ENCODE assay signal across 12 cellular contexts in genomic region chr17:35011671-35012216, GRCh38. TPM values are rescaled to one million over a fixed set of nuclear protein-coding genes. Genes with fewer than 3 reads are reported as not detected.
DNase-seq lines count a peak whose midpoint lies in the region; ATAC-seq, FAIRE-seq and TF ChIP-seq lines count a peak whose summit lies in the region.
"Had no signal": no experiment of that assay in that cellular context is flagged by ENCODE, and none has a peak within 500 bp of the region (broad histone marks: within the 10 kb centered on the region; RNA-seq: fewer than 3 reads in every experiment).

No MANE protein-coding gene starts in this region.

- no peak overlapping the region for H3K9ac ChIP-seq in HepG2 (ENCODE audit: insufficient read depth, low read depth, low read length)
- H3K9ac ChIP-seq: BLaER1 treated with 17β-estradiol and CSF1 and Interleukin-3, amounts not matched to agents 10 nM and 100 nM had no signal

- H3K27ac ChIP-seq in GM23338 (ENCODE audit: low read depth): no peak overlapping the region
- H3K27ac ChIP-seq in Panc1 (ENCODE audit: low read length): no peak overlapping the region
- H3K27ac ChIP-seq in HepG2 (ENCODE audit: extremely low read length, insufficient read depth, low read length): no peak overlapping the region
- no peak overlapping the region for H3K27ac ChIP-seq in uterus
- H3K27ac ChIP-seq: BLaER1 treated with 17β-estradiol and CSF1 and Interleukin-3, amounts not matched to agents 10 nM and 100 nM; RWPE1; transverse colon had no signal

- H3K79me2 ChIP-seq in GM23338 (replicated peaks; ENCODE audit: insufficient read depth) (no peaks in the 10 kb centered on the region), HepG2 (ENCODE audit: insufficient read depth, low read length) (no peaks in the 10 kb centered on the region)

- H3K9me3 ChIP-seq in Caco-2: no peaks in the 10 kb centered on the region
- H3K9me3 ChIP-seq in Panc1 (ENCODE audit: control insufficient read depth, insufficient read depth, low read depth, low read length): no peaks in the 10 kb centered on the region
- no peaks in the 10 kb centered on the region for H3K9me3 ChIP-seq in HepG2 (ENCODE audit: low read length)
- H3K9me3 ChIP-seq in uterus: no peaks in the 10 kb centered on the region
- H3K9me3 ChIP-seq: BLaER1 treated with 17β-estradiol and CSF1 and Interleukin-3, amounts not matched to agents 10 nM and 100 nM; transverse colon had no signal

- TF ChIP-seq RAD21 in HepG2 (CRISPR knock-in tag; IDR thresholded peaks at IDR 0.05): no peak

- TF ChIP-seq CTCF in Caco-2 (IDR thresholded peaks at IDR 0.05; ENCODE audit: insufficient read depth in 1 of 2, low read depth in 1 of 2, low read length in 1 of 2, severe bottlenecking in 1 of 2, unreplicated experiment in 1 of 2) (no peak), GM23338 (conservative IDR thresholded peaks at IDR 0.05; ENCODE audit: low read depth in 2 of 2) (no peak), Panc1 (IDR thresholded peaks at IDR 0.05) (no peak), HepG2 (CRISPR knock-in tag; IDR thresholded peaks at IDR 0.05) (no peak), uterus (IDR thresholded peaks at IDR 0.05) (no peak)

- ATAC-seq in GM23338 (peak; percentile 32), Panc1 (no peak), HepG2 (no peak), GM18873 (IDR thresholded peaks at IDR 0.05; ENCODE audit: low FRiP score, unreplicated experiment) (no peak)
- ATAC-seq: activated CD4-positive, CD25-positive, alpha-beta regulatory T cell treated with anti-CD3 and anti-CD28 coated beads, Interleukin-2, amount 50 U/mL, for 24 hours had no signal

- H2AFZ ChIP-seq in GM23338: no peak overlapping the region
- H2AFZ ChIP-seq in HepG2 (ENCODE audit: low read length): no peak overlapping the region

- H3F3A ChIP-seq in GM23338 (replicated peaks; ENCODE audit: low read depth): no peaks in the 10 kb centered on the region

- intact Hi-C loops in Caco-2 (cut with micrococcal nuclease; ENCODE audit: unreplicated experiment) (no loop called here), Panc1 (cut with micrococcal nuclease; ENCODE audit: unreplicated experiment) (no loop called here), HepG2 (cut with micrococcal nuclease; ENCODE audit: unreplicated experiment) (no loop called here), uterus (cut with DNase I; ENCODE audit: low total_unique reads) (no loop called here)

- H4K20me1 ChIP-seq in GM23338 (replicated peaks; ENCODE audit: insufficient read depth) (peaks cover 3% of the 10 kb centered on the region), HepG2 (ENCODE audit: insufficient read depth, low read length) (no peaks in the 10 kb centered on the region)

- TF ChIP-seq POLR2A in HepG2 (IDR thresholded peaks at IDR 0.05; ENCODE audit: insufficient read depth in 1 of 2, low read depth in 2 of 2, low read length in 2 of 2): no peak
- TF ChIP-seq POLR2A in uterus (IDR thresholded peaks at IDR 0.05): no peak

- H3K4me1 Mint-ChIP-seq in Caco-2 (ENCODE audit: low read depth, unreplicated experiment): peaks cover 7% of the 10 kb centered on the region
- peaks cover 17% of the 10 kb centered on the region for H3K4me1 Mint-ChIP-seq in GM23338

- no peak overlapping the region for H3K4me2 ChIP-seq in GM23338
- no peak overlapping the region for H3K4me2 ChIP-seq in HepG2 (ENCODE audit: low read depth, low read length)
- H3K4me2 ChIP-seq: BLaER1 treated with 17β-estradiol and CSF1 and Interleukin-3, amounts not matched to agents 10 nM and 100 nM had no signal

- H3K27me3 ChIP-seq in Caco-2 (replicated peaks; ENCODE audit: control insufficient read depth, insufficient read depth, low read length) (no peaks in the 10 kb centered on the region), GM23338 (ENCODE audit: insufficient read depth) (no peaks in the 10 kb centered on the region), Panc1 (ENCODE audit: control insufficient read depth, insufficient read depth, low read length) (no peaks in the 10 kb centered on the region), HepG2 (ENCODE audit: control insufficient read depth in 1 of 2, insufficient read depth in 2 of 2, low read length in 2 of 2) (no peaks in the 10 kb centered on the region), uterus (no peaks in the 10 kb centered on the region)
- H3K27me3 ChIP-seq: BLaER1 treated with 17β-estradiol and CSF1 and Interleukin-3, amounts not matched to agents 10 nM and 100 nM; transverse colon had no signal

- H3K36me3 ChIP-seq in Caco-2 (ENCODE audit: control insufficient read depth, insufficient read depth, low read length) (peaks cover 2% of the 10 kb centered on the region), GM23338 (ENCODE audit: insufficient read depth) (no peaks in the 10 kb centered on the region), Panc1 (ENCODE audit: control insufficient read depth, insufficient read depth, low read length) (no peaks in the 10 kb centered on the region; the same call in 1 of the 2 replicates), HepG2 (replicated peaks in 1 of 2; ENCODE audit: control insufficient read depth in 1 of 2, insufficient read depth in 2 of 2, low read length in 2 of 2) (peaks cover 33 to 66% of the 10 kb centered on the region in 2 experiments), uterus (no peaks in the 10 kb centered on the region)

- TF ChIP-seq EP300 in HepG2 (IDR thresholded peaks at IDR 0.05; ENCODE audit: low read depth in 2 of 2, low read length in 2 of 2): no peak
- TF ChIP-seq EP300 in HepG2 (CRISPR knock-in tag; IDR thresholded peaks at IDR 0.05; ENCODE audit: borderline replicate concordance): no peak

- DNase-seq in Caco-2: no peak
- DNase-seq in GM23338 (ENCODE audit: low spot score): no peak
- no peak for DNase-seq in Panc1 (ENCODE audit: low read depth, low spot score)
- no peak for DNase-seq in HepG2 (ENCODE audit: low spot score)
- DNase-seq in uterus: no peak
- DNase-seq in pons (ENCODE audit: low spot score): no peak
- DNase-seq: transverse colon had no signal

- H3K27ac Mint-ChIP-seq in Caco-2 (ENCODE audit: unreplicated experiment): no peak overlapping the region
- no peak overlapping the region for H3K27ac Mint-ChIP-seq in GM23338

- no peaks in the 10 kb centered on the region for H3K27me3 Mint-ChIP-seq in Caco-2 (ENCODE audit: insufficient read depth, unreplicated experiment)
- H3K27me3 Mint-ChIP-seq in GM23338 (ENCODE audit: insufficient read depth, low read depth, poor library complexity): peaks cover 8% of the 10 kb centered on the region

- H3K4me3 Mint-ChIP-seq in Caco-2 (ENCODE audit: unreplicated experiment): no peak overlapping the region
- no peak overlapping the region for H3K4me3 Mint-ChIP-seq in GM23338

- CTCF ChIA-PET in Caco-2 (lab: Charles Lee) (interaction anchor here (1.1 kb wide), 1 partner anchor 108 kb away, joined by 3 read pairs; the partner anchor contains the start of gene RAD51D), Panc1 (lab: Charles Lee) (no interaction called here), HepG2 (lab: Yijun Ruan, JAX; ENCODE audit: low intra/inter-chr PET ratio, low total read pairs) (no interaction called here)

- H3K4me1 ChIP-seq in Caco-2 (no peaks in the 10 kb centered on the region), GM23338 (ENCODE audit: insufficient read depth) (peaks cover 6% of the 10 kb centered on the region), Panc1 (ENCODE audit: control insufficient read depth, insufficient read depth, low read length) (no peaks in the 10 kb centered on the region), HepG2 (ENCODE audit: insufficient read depth, low read length) (no peaks in the 10 kb centered on the region), uterus (no peaks in the 10 kb centered on the region)
- H3K4me1 ChIP-seq: BLaER1 treated with 17β-estradiol and CSF1 and Interleukin-3, amounts not matched to agents 10 nM and 100 nM; transverse colon had no signal

- WGBS in HepG2 (ENCODE audit: low lambda C conversion rate): no CpG with 5 or more reads among the region's 5 CpGs

- H3K36me3 Mint-ChIP-seq in Caco-2 (ENCODE audit: insufficient read depth, unreplicated experiment) (peaks cover 48% of the 10 kb centered on the region), GM23338 (ENCODE audit: low read depth) (peaks cover 28% of the 10 kb centered on the region)

- POLR2A ChIA-PET in Caco-2 (lab: Charles Lee) (no interaction called here), Panc1 (lab: Charles Lee) (no interaction called here), HepG2 (lab: Yijun Ruan, JAX) (no interaction called here)

- H3K4me3 ChIP-seq in Caco-2 (ENCODE audit: low read depth, low read length): no peak overlapping the region
- H3K4me3 ChIP-seq in GM23338: no peak overlapping the region
- H3K4me3 ChIP-seq in Panc1 (ENCODE audit: low read depth in 2 of 2, low read length in 2 of 2): no peak overlapping the region
- no peak overlapping the region for H3K4me3 ChIP-seq in HepG2 (replicated peaks in 1 of 3; ENCODE audit: insufficient read depth in 1 of 3, low read depth in 2 of 3, low read length in 3 of 3)
- no peak overlapping the region for H3K4me3 ChIP-seq in uterus
- H3K4me3 ChIP-seq: BLaER1 treated with 17β-estradiol and CSF1 and Interleukin-3, amounts not matched to agents 10 nM and 100 nM; transverse colon had no signal

- TSS peak; percentile 17 for BruUV-seq in Caco-2 (replicated peaks; lab: Mats Ljungman, UMichigan)
- TSS peak; percentile 46 for BruUV-seq in Panc1 (replicated peaks; lab: Mats Ljungman, UMichigan)
- BruUV-seq in HepG2 (replicated peaks; lab: Mats Ljungman, UMichigan): no TSS peak

- in situ Hi-C loops in Panc1 (cut with HindIII; ENCODE audit: low pct_unique_long_range_greater_than_20kb, low sequenced_read_pairs) (no loop called here), HepG2 (cut with HindIII; ENCODE audit: extremely low pct_ligation_motif_present, low pct_unique_long_range_greater_than_20kb) (no loop called here)

- H3K9me2 ChIP-seq in GM23338 (ENCODE audit: insufficient read depth): no peaks in the 10 kb centered on the region

- no peak for FAIRE-seq in HepG2 (lab: Jason Lieb, UNC)
- FAIRE-seq: G401.6 had no signal

- H3K9me3 Mint-ChIP-seq in Caco-2 (ENCODE audit: unreplicated experiment): no peaks in the 10 kb centered on the region
- no peaks in the 10 kb centered on the region for H3K9me3 Mint-ChIP-seq in GM23338

RNA-seq across cellular contexts. Expression of gene LIG3, which starts 31.4 kb away (rescaled TPM):
- total RNA-seq in Caco-2 (2022): 49.9 and 55.3 TPM in 2 replicates
- total RNA-seq in GM23338 (2014; rRNA removed; shearing (Covaris generic)): 82.3 and 119 TPM in 2 replicates
- 16.4 and 17.6 TPM in 2 replicates for polyA plus RNA-seq in GM23338 (2016; fragmentation: Nextera tagmentation; extraction: Ambion mirVana)
- 56.4 TPM for total RNA-seq in Panc1 (2021; ENCODE audit: unreplicated experiment)
- 32.5 TPM for polyA plus RNA-seq in Panc1 (2012; ENCODE audit: insufficient read length)
- 34.5 and 36.2 TPM in 2 replicates for total RNA-seq in HepG2 (2016; rRNA removed; fragmentation: Illumina TruSeq; extraction: Trizol)
- 10.9 and 13.1 TPM in 2 replicates for total RNA-seq in HepG2 (2016; cell fraction: cytosol; rRNA removed; fragmentation: Illumina TruSeq; extraction: Trizol; ENCODE audit: low read depth)
- 31.5 and 37.3 TPM in 2 replicates for total RNA-seq in HepG2 (2016; cell fraction: insoluble cytoplasmic fraction; rRNA removed; fragmentation: Illumina TruSeq; extraction: Trizol)
- total RNA-seq in HepG2 (2016; cell fraction: membrane; rRNA removed; fragmentation: Illumina TruSeq; extraction: Trizol): 11.5 and 12.7 TPM in 2 replicates
- 48.1 and 52.8 TPM in 2 replicates for total RNA-seq in HepG2 (2016; cell fraction: nucleus; rRNA removed; fragmentation: Illumina TruSeq; extraction: Trizol)
- 23.7 and 34.4 TPM in 2 replicates for polyA plus RNA-seq in HepG2 (2011; rRNA removed)
- 23.0 and 25.2 TPM in 2 replicates for polyA plus RNA-seq in HepG2 (2011; cell fraction: cytosol; rRNA removed)
- polyA plus RNA-seq in HepG2 (2011; cell fraction: nucleus; rRNA removed): 59.1 and 70.4 TPM in 2 replicates
- 15.1 and 16.4 TPM in 2 replicates for polyA plus RNA-seq in HepG2 (2012)
- polyA plus RNA-seq in HepG2 (2016; cell fraction: cytosol; fragmentation: Illumina TruSeq; extraction: Trizol; ENCODE audit: low read depth): 1.9 and 3.1 TPM in 2 replicates
- 29.2 and 30.6 TPM in 2 replicates for polyA plus RNA-seq in HepG2 (2016; cell fraction: insoluble cytoplasmic fraction; fragmentation: Illumina TruSeq; extraction: Trizol; ENCODE audit: low read depth)
- 4.0 and 4.9 TPM in 2 replicates for polyA plus RNA-seq in HepG2 (2016; cell fraction: membrane; fragmentation: Illumina TruSeq; extraction: Trizol; ENCODE audit: low read depth)
- 33.0 and 38.6 TPM in 2 replicates for polyA plus RNA-seq in HepG2 (2016; cell fraction: nucleus; fragmentation: Illumina TruSeq; extraction: Trizol; ENCODE audit: insufficient read depth, low read depth)
- polyA minus RNA-seq in HepG2 (2011; rRNA and poly(A)+ RNA removed; ENCODE audit: low replicate concordance): 99.8 and 102 TPM in 2 replicates
- 35.2 and 41.3 TPM in 2 replicates for polyA minus RNA-seq in HepG2 (2011; cell fraction: cytosol; rRNA and poly(A)+ RNA removed)
- 104 and 116 TPM in 2 replicates for polyA minus RNA-seq in HepG2 (2011; cell fraction: nucleus; rRNA and poly(A)+ RNA removed)
- 100 to 1,000 TPM in 1 of 4 donors, 10 to 100 TPM in 3; 11.5 to 108 (median 57.0) TPM for total RNA-seq in uterus

RNA-seq across cellular contexts. Expression of gene ZNF830, which starts 50.4 kb away (rescaled TPM):
- total RNA-seq in Caco-2 (2022) (24.3 and 25.0 TPM in 2 replicates), Panc1 (2021; ENCODE audit: unreplicated experiment) (17.5 TPM), HepG2 (2016; rRNA removed; fragmentation: Illumina TruSeq; extraction: Trizol) (18.9 and 19.0 TPM in 2 replicates), uterus (10 to 100 TPM in 3 of 4 donors, 1 to 10 TPM in 1; 1.5 to 19.5 (median 16.1) TPM)
- 12.8 and 14.4 TPM in 2 replicates for total RNA-seq in GM23338 (2014; rRNA removed; shearing (Covaris generic))
- polyA plus RNA-seq in GM23338 (2016; fragmentation: Nextera tagmentation; extraction: Ambion mirVana) (20.4 and 22.3 TPM in 2 replicates), HepG2 (2011; rRNA removed) (4.7 and 6.1 TPM in 2 replicates)
- polyA plus RNA-seq in Panc1 (2012; ENCODE audit: insufficient read length): 10.5 TPM
- 3.5 and 3.9 TPM in 2 replicates for total RNA-seq in HepG2 (2016; cell fraction: cytosol; rRNA removed; fragmentation: Illumina TruSeq; extraction: Trizol; ENCODE audit: low read depth)
- total RNA-seq in HepG2 (2016; cell fraction: insoluble cytoplasmic fraction; rRNA removed; fragmentation: Illumina TruSeq; extraction: Trizol): 17.2 and 18.6 TPM in 2 replicates
- 5.8 and 7.2 TPM in 2 replicates for total RNA-seq in HepG2 (2016; cell fraction: membrane; rRNA removed; fragmentation: Illumina TruSeq; extraction: Trizol)
- total RNA-seq in HepG2 (2016; cell fraction: nucleus; rRNA removed; fragmentation: Illumina TruSeq; extraction: Trizol): 18.9 and 21.8 TPM in 2 replicates
- polyA plus RNA-seq in HepG2 (2011; cell fraction: cytosol; rRNA removed): 3.6 and 4.0 TPM in 2 replicates
- 4.6 and 5.1 TPM in 2 replicates for polyA plus RNA-seq in HepG2 (2011; cell fraction: nucleus; rRNA removed)
- 6.4 and 12.1 TPM in 2 replicates for polyA plus RNA-seq in HepG2 (2012)
- 0.97 and 1.7 TPM in 2 replicates for polyA plus RNA-seq in HepG2 (2016; cell fraction: cytosol; fragmentation: Illumina TruSeq; extraction: Trizol; ENCODE audit: low read depth)
- polyA plus RNA-seq in HepG2 (2016; cell fraction: insoluble cytoplasmic fraction; fragmentation: Illumina TruSeq; extraction: Trizol; ENCODE audit: low read depth): 18.0 and 20.9 TPM in 2 replicates
- 2.2 and 2.7 TPM in 2 replicates for polyA plus RNA-seq in HepG2 (2016; cell fraction: membrane; fragmentation: Illumina TruSeq; extraction: Trizol; ENCODE audit: low read depth)
- 10.6 and 15.1 TPM in 2 replicates for polyA plus RNA-seq in HepG2 (2016; cell fraction: nucleus; fragmentation: Illumina TruSeq; extraction: Trizol; ENCODE audit: insufficient read depth, low read depth)
- 2.3 and 3.0 TPM in 2 replicates for polyA minus RNA-seq in HepG2 (2011; rRNA and poly(A)+ RNA removed; ENCODE audit: low replicate concordance)
- polyA minus RNA-seq in HepG2 (2011; cell fraction: cytosol; rRNA and poly(A)+ RNA removed): 3.2 and 4.0 TPM in 2 replicates
- polyA minus RNA-seq in HepG2 (2011; cell fraction: nucleus; rRNA and poly(A)+ RNA removed): 29.1 and 30.5 TPM in 2 replicates

RNA-seq across cellular contexts. Expression of gene CCT6B, which starts 50.5 kb away (rescaled TPM):
- total RNA-seq in Caco-2 (2022): 1.5 and 1.8 TPM in 2 replicates
- 0.94 TPM in 1 of 2 replicates, not detected in the other for total RNA-seq in GM23338 (2014; rRNA removed; shearing (Covaris generic))
- 1.1 and 1.3 TPM in 2 replicates for polyA plus RNA-seq in GM23338 (2016; fragmentation: Nextera tagmentation; extraction: Ambion mirVana)
- 1.5 TPM for total RNA-seq in Panc1 (2021; ENCODE audit: unreplicated experiment)
- polyA plus RNA-seq in Panc1 (2012; ENCODE audit: insufficient read length): 0.40 TPM
- total RNA-seq in HepG2 (2016; rRNA removed; fragmentation: Illumina TruSeq; extraction: Trizol): 1.1 and 1.4 TPM in 2 replicates
- 1.2 and 1.5 TPM in 2 replicates for total RNA-seq in HepG2 (2016; cell fraction: cytosol; rRNA removed; fragmentation: Illumina TruSeq; extraction: Trizol; ENCODE audit: low read depth)
- total RNA-seq in HepG2 (2016; cell fraction: insoluble cytoplasmic fraction; rRNA removed; fragmentation: Illumina TruSeq; extraction: Trizol): 1.1 and 1.6 TPM in 2 replicates
- total RNA-seq in HepG2 (2016; cell fraction: membrane; rRNA removed; fragmentation: Illumina TruSeq; extraction: Trizol): 0.90 and 1.1 TPM in 2 replicates
- 1.1 and 1.2 TPM in 2 replicates for total RNA-seq in HepG2 (2016; cell fraction: nucleus; rRNA removed; fragmentation: Illumina TruSeq; extraction: Trizol)
- 0.41 and 0.46 TPM in 2 replicates for polyA plus RNA-seq in HepG2 (2011; rRNA removed)
- polyA plus RNA-seq in HepG2 (2011; cell fraction: cytosol; rRNA removed): 0.19 and 0.29 TPM in 2 replicates
- polyA plus RNA-seq in HepG2 (2011; cell fraction: nucleus; rRNA removed): 0.31 and 0.64 TPM in 2 replicates
- polyA plus RNA-seq in HepG2 (2012): 0.52 and 1.4 TPM in 2 replicates
- 0.50 and 0.62 TPM in 2 replicates for polyA plus RNA-seq in HepG2 (2016; cell fraction: cytosol; fragmentation: Illumina TruSeq; extraction: Trizol; ENCODE audit: low read depth)
- 1.4 and 1.8 TPM in 2 replicates for polyA plus RNA-seq in HepG2 (2016; cell fraction: insoluble cytoplasmic fraction; fragmentation: Illumina TruSeq; extraction: Trizol; ENCODE audit: low read depth)
- 0.81 and 0.93 TPM in 2 replicates for polyA plus RNA-seq in HepG2 (2016; cell fraction: membrane; fragmentation: Illumina TruSeq; extraction: Trizol; ENCODE audit: low read depth)
- polyA plus RNA-seq in HepG2 (2016; cell fraction: nucleus; fragmentation: Illumina TruSeq; extraction: Trizol; ENCODE audit: insufficient read depth, low read depth): 0.77 and 0.94 TPM in 2 replicates
- 0.23 and 0.42 TPM in 2 replicates for polyA minus RNA-seq in HepG2 (2011; rRNA and poly(A)+ RNA removed; ENCODE audit: low replicate concordance)
- 0.35 and 1.6 TPM in 2 replicates for polyA minus RNA-seq in HepG2 (2011; cell fraction: cytosol; rRNA and poly(A)+ RNA removed)
- 0.90 and 1.2 TPM in 2 replicates for polyA minus RNA-seq in HepG2 (2011; cell fraction: nucleus; rRNA and poly(A)+ RNA removed)
- 1 to 10 TPM in 3 of 4 donors, under 1 TPM in 1; 0.77 to 9.3 (median 7.1) TPM for total RNA-seq in uterus

RNA-seq across cellular contexts. Expression of gene RFFL, which starts 51.8 kb away (rescaled TPM):
- total RNA-seq in Caco-2 (2022) (27.9 and 29.6 TPM in 2 replicates), Panc1 (2021; ENCODE audit: unreplicated experiment) (38.4 TPM), HepG2 (2016; rRNA removed; fragmentation: Illumina TruSeq; extraction: Trizol) (24.3 and 36.7 TPM in 2 replicates), uterus (10 to 100 TPM; 11.5 to 38.5 (median 14.6) TPM)
- 22.2 and 29.2 TPM in 2 replicates for total RNA-seq in GM23338 (2014; rRNA removed; shearing (Covaris generic))
- polyA plus RNA-seq in GM23338 (2016; fragmentation: Nextera tagmentation; extraction: Ambion mirVana) (4.1 and 6.4 TPM in 2 replicates), HepG2 (2011; rRNA removed) (45.0 and 48.6 TPM in 2 replicates)
- polyA plus RNA-seq in Panc1 (2012; ENCODE audit: insufficient read length): 19.4 TPM
- 11.0 and 13.7 TPM in 2 replicates for total RNA-seq in HepG2 (2016; cell fraction: cytosol; rRNA removed; fragmentation: Illumina TruSeq; extraction: Trizol; ENCODE audit: low read depth)
- total RNA-seq in HepG2 (2016; cell fraction: insoluble cytoplasmic fraction; rRNA removed; fragmentation: Illumina TruSeq; extraction: Trizol): 22.7 and 31.6 TPM in 2 replicates
- 39.1 and 40.3 TPM in 2 replicates for total RNA-seq in HepG2 (2016; cell fraction: membrane; rRNA removed; fragmentation: Illumina TruSeq; extraction: Trizol)
- total RNA-seq in HepG2 (2016; cell fraction: nucleus; rRNA removed; fragmentation: Illumina TruSeq; extraction: Trizol): 13.3 and 16.7 TPM in 2 replicates
- 37.7 and 39.6 TPM in 2 replicates for polyA plus RNA-seq in HepG2 (2011; cell fraction: cytosol; rRNA removed)
- 15.8 and 19.4 TPM in 2 replicates for polyA plus RNA-seq in HepG2 (2011; cell fraction: nucleus; rRNA removed)
- polyA plus RNA-seq in HepG2 (2012): 25.0 and 25.8 TPM in 2 replicates
- polyA plus RNA-seq in HepG2 (2016; cell fraction: cytosol; fragmentation: Illumina TruSeq; extraction: Trizol; ENCODE audit: low read depth): 11.2 and 16.3 TPM in 2 replicates
- polyA plus RNA-seq in HepG2 (2016; cell fraction: insoluble cytoplasmic fraction; fragmentation: Illumina TruSeq; extraction: Trizol; ENCODE audit: low read depth): 27.5 and 31.8 TPM in 2 replicates
- 21.0 and 25.2 TPM in 2 replicates for polyA plus RNA-seq in HepG2 (2016; cell fraction: membrane; fragmentation: Illumina TruSeq; extraction: Trizol; ENCODE audit: low read depth)
- 21.9 and 23.1 TPM in 2 replicates for polyA plus RNA-seq in HepG2 (2016; cell fraction: nucleus; fragmentation: Illumina TruSeq; extraction: Trizol; ENCODE audit: insufficient read depth, low read depth)
- polyA minus RNA-seq in HepG2 (2011; rRNA and poly(A)+ RNA removed; ENCODE audit: low replicate concordance): 73.6 and 201 TPM in 2 replicates
- 42.6 and 53.0 TPM in 2 replicates for polyA minus RNA-seq in HepG2 (2011; cell fraction: cytosol; rRNA and poly(A)+ RNA removed)
- 26.3 and 29.8 TPM in 2 replicates for polyA minus RNA-seq in HepG2 (2011; cell fraction: nucleus; rRNA and poly(A)+ RNA removed)
